Comparison of ENCODE assay signal across 20 cellular contexts in genomic region chr5:38370341-38371100, GRCh38.
"Had no signal": no experiment of that assay in that cellular context is flagged by ENCODE, and none has a peak within 500 bp of the region (broad histone marks: within the 10 kb centered on the region; RNA-seq: fewer than 3 reads in every experiment).

No MANE protein-coding gene starts in this region.

- H3K9me3 Mint-ChIP-seq: activated B cell treated with CpG ODN at 0.5 μM for 24 hours; activated CD8-positive, alpha-beta T cell treated with anti-CD3 and anti-CD28 coated beads for 36 hours; activated T-cell treated with anti-CD3 and anti-CD28 coated beads, Interleukin-2, amount 50 U/mL, for 4 hours; effector memory CD8-positive, alpha-beta T cell; neural crest cell; stimulated activated memory B cell treated with anti-CD40 and anti-IgM and Interleukin-4, amounts not matched to agents 10 μg/mL and 1 μg/mL and 100 μg/mL, for 72 hours; T-helper 2 cell treated with Interferon-gamma antibody and Interleukin-4, amounts not matched to agents 5 μg/mL and 100 μg/mL, for 36 hours had no signal

- H3K4me1 ChIP-seq: breast epithelium, psoas muscle, sigmoid colon had no signal

- H3K36me3 Mint-ChIP-seq: activated naive CD8-positive, alpha-beta T cell; stimulated activated memory B cell treated with anti-CD40 and anti-IgM and Interleukin-4, amounts not matched to agents 10 μg/mL and 1 μg/mL and 100 μg/mL, for 72 hours had no signal

- H3K27ac Mint-ChIP-seq: activated B cell treated with CpG ODN at 0.5 μM for 24 hours; activated CD8-positive, alpha-beta T cell treated with anti-CD3 and anti-CD28 coated beads for 36 hours; activated naive CD8-positive, alpha-beta T cell; effector memory CD8-positive, alpha-beta T cell; stimulated activated memory B cell treated with anti-CD40 and anti-IgM and Interleukin-4, amounts not matched to agents 10 μg/mL and 1 μg/mL and 100 μg/mL, for 72 hours; T-helper 2 cell treated with Interferon-gamma antibody and Interleukin-4, amounts not matched to agents 5 μg/mL and 100 μg/mL, for 36 hours had no signal

- H3K27ac ChIP-seq: epithelial cell of prostate, psoas muscle, sigmoid colon had no signal

- ATAC-seq: activated CD8-positive, alpha-beta T cell treated with anti-CD3 and anti-CD28 coated beads for 36 hours; activated T-cell treated with anti-CD3 and anti-CD28 coated beads, Interleukin-2, amount 50 U/mL, for 4 hours; effector memory CD8-positive, alpha-beta T cell; stimulated activated memory B cell treated with anti-CD40 and anti-IgM and Interleukin-4, amounts not matched to agents 10 μg/mL and 1 μg/mL and 100 μg/mL, for 72 hours had no signal

- H3K4me3 ChIP-seq: breast epithelium, psoas muscle, sigmoid colon had no signal

- H3K36me3 ChIP-seq: breast epithelium, sigmoid colon had no signal

- DNase-seq: activated B cell treated with CpG ODN at 0.5 μM for 24 hours; activated CD4-positive, alpha-beta T cell treated with anti-CD3 and anti-CD28 coated beads for 48 hours; activated CD8-positive, alpha-beta T cell treated with anti-CD3 and anti-CD28 coated beads for 36 hours; activated effector memory CD4-positive, alpha-beta T cell treated with Interleukin-2 at 50 U/mL for 16 hours; activated T-cell treated with anti-CD3 and anti-CD28 coated beads, Interleukin-2, amount 50 U/mL, for 4 hours; amygdala; dermis blood vessel endothelial cell; effector memory CD8-positive, alpha-beta T cell; hypothalamus; kidney; midbrain; psoas muscle; sigmoid colon; SW 1271 had no signal

- H3K4me3 Mint-ChIP-seq: activated B cell treated with CpG ODN at 0.5 μM for 24 hours; activated CD8-positive, alpha-beta T cell treated with anti-CD3 and anti-CD28 coated beads for 36 hours; activated naive CD8-positive, alpha-beta T cell; activated T-cell treated with anti-CD3 and anti-CD28 coated beads, Interleukin-2, amount 50 U/mL, for 4 hours; effector memory CD8-positive, alpha-beta T cell; neural crest cell; stimulated activated memory B cell treated with anti-CD40 and anti-IgM and Interleukin-4, amounts not matched to agents 10 μg/mL and 1 μg/mL and 100 μg/mL, for 72 hours; T-helper 2 cell treated with Interferon-gamma antibody and Interleukin-4, amounts not matched to agents 5 μg/mL and 100 μg/mL, for 36 hours had no signal

- H3K4me1 Mint-ChIP-seq: activated B cell treated with CpG ODN at 0.5 μM for 24 hours; stimulated activated memory B cell treated with anti-CD40 and anti-IgM and Interleukin-4, amounts not matched to agents 10 μg/mL and 1 μg/mL and 100 μg/mL, for 72 hours had no signal

- H3K9me3 ChIP-seq: breast epithelium, psoas muscle, sigmoid colon had no signal

- H3K27me3 ChIP-seq: breast epithelium, sigmoid colon had no signal
